ENCODE assay signal across 22 cellular contexts in the genomic region with DNA sequence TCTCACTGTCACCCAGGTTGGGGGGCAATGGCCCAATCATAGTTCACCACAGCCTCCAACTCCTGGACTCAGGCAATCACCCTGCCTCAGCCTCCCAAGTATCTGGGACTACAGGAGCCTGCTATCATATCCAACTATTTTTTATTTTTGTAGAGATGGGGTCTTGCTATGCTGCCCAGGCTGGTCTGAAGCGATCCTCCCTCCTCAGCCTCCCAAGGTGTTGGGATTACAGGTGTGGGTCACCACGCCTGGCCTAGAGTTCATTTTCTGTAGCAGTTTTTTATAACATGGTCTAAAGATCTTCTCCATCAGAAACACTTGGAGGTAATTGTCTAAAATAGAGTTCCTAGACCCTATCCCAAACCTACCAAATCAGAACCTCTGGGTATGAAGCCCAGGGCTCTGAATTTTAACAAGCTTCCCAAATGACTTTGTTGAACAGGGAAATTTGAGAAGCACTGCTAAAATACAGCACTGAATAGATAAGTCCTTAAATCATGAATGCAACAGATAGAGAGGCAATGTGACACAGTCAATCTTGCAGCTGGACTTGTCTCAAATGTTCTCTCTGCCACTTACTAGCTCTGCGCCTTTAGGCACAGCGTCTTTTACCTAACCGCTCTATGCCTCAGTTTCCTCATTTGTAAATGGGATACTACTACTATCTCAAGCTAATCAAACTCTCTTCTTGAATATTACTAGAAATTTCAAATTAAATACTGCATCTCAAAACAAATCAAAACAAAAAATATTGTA.
"Had no signal": no experiment of that assay in that cellular context is flagged by ENCODE, and none has a peak within 500 bp of the region (broad histone marks: within the 10 kb centered on the region; RNA-seq: fewer than 3 reads in every experiment).

No MANE protein-coding gene starts in this region.

- H3K9me3 ChIP-seq: esophagus muscularis mucosa, gastroesophageal sphincter, prostate gland, testis, tibial nerve had no signal

- H3K36me3 Mint-ChIP-seq: naive thymus-derived CD4-positive, alpha-beta T cell; stimulated activated naive B cell treated with anti-CD40 and anti-IgM and Interleukin-4, amounts not matched to agents 10 μg/mL and 1 μg/mL and 100 μg/mL, for 72 hours had no signal

- H3K27ac ChIP-seq: epithelial cell of prostate, esophagus muscularis mucosa, gastroesophageal sphincter, parathyroid adenoma, prostate gland, skin epidermis, testis, tibial nerve had no signal

- DNase-seq: effector memory CD4-positive, alpha-beta T cell; glutamatergic neuron; immature natural killer cell; mesendoderm; naive thymus-derived CD4-positive, alpha-beta T cell; nephron progenitor cell; retina; stimulated activated CD4-positive, alpha-beta T cell treated with anti-CD3 and anti-CD28 coated beads, Interleukin-2, amount 100 ng/mL, for 24 hours; stimulated activated CD4-positive, alpha-beta T cell treated with anti-CD3 and anti-CD28 coated beads, Interleukin-4, amount 100 ng/mL, for 4 hours; stimulated activated naive B cell treated with anti-CD40 and anti-IgM and Interleukin-4, amounts not matched to agents 10 μg/mL and 1 μg/mL and 100 μg/mL, for 72 hours; stimulated activated naive CD8-positive, alpha-beta T cell treated with anti-CD3 and anti-CD28 coated beads, Interleukin-15, amount 100 ng/mL, for 72 hours; testis had no signal

- ATAC-seq: gastroesophageal sphincter; naive thymus-derived CD4-positive, alpha-beta T cell; sciatic nerve; stimulated activated naive B cell treated with anti-CD40 and anti-IgM and Interleukin-4, amounts not matched to agents 10 μg/mL and 1 μg/mL and 100 μg/mL, for 72 hours; stimulated activated naive CD8-positive, alpha-beta T cell treated with anti-CD3 and anti-CD28 coated beads, Interleukin-15, amount 100 ng/mL, for 72 hours had no signal

- H3K4me1 ChIP-seq: parathyroid adenoma, prostate gland, testis had no signal

- H3K9me3 Mint-ChIP-seq: immature natural killer cell; naive thymus-derived CD4-positive, alpha-beta T cell; nephron progenitor cell; stimulated activated naive B cell treated with anti-CD40 and anti-IgM and Interleukin-4, amounts not matched to agents 10 μg/mL and 1 μg/mL and 100 μg/mL, for 72 hours; stimulated activated naive CD8-positive, alpha-beta T cell treated with anti-CD3 and anti-CD28 coated beads, Interleukin-15, amount 100 ng/mL, for 72 hours had no signal

- H3K36me3 ChIP-seq: esophagus muscularis mucosa, gastroesophageal sphincter, prostate gland, tibial nerve had no signal

- H3K4me3 ChIP-seq: esophagus muscularis mucosa, gastroesophageal sphincter, prostate gland, skin epidermis, testis, tibial nerve had no signal

- H3K9ac ChIP-seq: parathyroid adenoma had no signal

- FAIRE-seq: endometrium, keratinocyte had no signal

- H3K4me1 Mint-ChIP-seq: naive thymus-derived CD4-positive, alpha-beta T cell; nephron progenitor cell; stimulated activated naive CD8-positive, alpha-beta T cell treated with anti-CD3 and anti-CD28 coated beads, Interleukin-15, amount 100 ng/mL, for 72 hours had no signal

- H3K4me3 Mint-ChIP-seq: immature natural killer cell; naive thymus-derived CD4-positive, alpha-beta T cell; nephron progenitor cell; stimulated activated naive B cell treated with anti-CD40 and anti-IgM and Interleukin-4, amounts not matched to agents 10 μg/mL and 1 μg/mL and 100 μg/mL, for 72 hours; stimulated activated naive CD8-positive, alpha-beta T cell treated with anti-CD3 and anti-CD28 coated beads, Interleukin-15, amount 100 ng/mL, for 72 hours had no signal

- H2AFZ ChIP-seq: parathyroid adenoma had no signal

- H3K27ac Mint-ChIP-seq: immature natural killer cell; naive thymus-derived CD4-positive, alpha-beta T cell; nephron progenitor cell; stimulated activated naive B cell treated with anti-CD40 and anti-IgM and Interleukin-4, amounts not matched to agents 10 μg/mL and 1 μg/mL and 100 μg/mL, for 72 hours; stimulated activated naive CD8-positive, alpha-beta T cell treated with anti-CD3 and anti-CD28 coated beads, Interleukin-15, amount 100 ng/mL, for 72 hours had no signal

- H3K27me3 ChIP-seq: esophagus muscularis mucosa, gastroesophageal sphincter, testis, tibial nerve had no signal
